In genomic region chr10:14742815-14743214, GRCh38 we compare ENCODE assay signal across 9 cellular contexts. TPM values are rescaled to one million over a fixed set of nuclear protein-coding genes. Genes with fewer than 3 reads are reported as not detected.
A peak's percentile ranks its signal among the peaks of the same experiment; 100 is the strongest.
DNase-seq lines count a peak whose midpoint lies in the region; ATAC-seq and TF ChIP-seq lines count a peak whose summit lies in the region.
"Had no signal": no experiment of that assay in that cellular context is flagged by ENCODE, and none has a peak within 500 bp of the region (broad histone marks: within the 10 kb centered on the region; RNA-seq: fewer than 3 reads in every experiment).

No MANE protein-coding gene starts in this region.

- DNase-seq in MM.1S = no peak
- DNase-seq in right lobe of liver = no peak
- no peak for DNase-seq in activated CD4-positive, alpha-beta memory T cell treated with anti-CD3 and anti-CD28 coated beads for 36 hours
- DNase-seq in WERI-Rb-1 = no peak
- DNase-seq in NCI-H1105 (lab: John Stamatoyannopoulos, UW) = no peak
- DNase-seq: hippocampal formation had no signal

- H3K4me3 ChIP-seq in MM.1S (ENCODE audit: low read length) (no peak overlapping the region), right lobe of liver (no peak overlapping the region), WERI-Rb-1 (ENCODE audit: low read depth, low read length) (no peak overlapping the region)

- no peaks in the 10 kb centered on the region for H4K20me1 ChIP-seq in MM.1S (ENCODE audit: insufficient read depth, low read length)

- ATAC-seq in GM18858 (IDR thresholded peaks at IDR 0.05; ENCODE audit: unreplicated experiment) (peak; percentile 83), GM21723 (IDR thresholded peaks at IDR 0.05; ENCODE audit: unreplicated experiment) (peak; percentile 80), right lobe of liver (peak; percentile 13 to 67 (median 42)), HG03097 (IDR thresholded peaks at IDR 0.05; ENCODE audit: low FRiP score, unreplicated experiment) (no peak)

- WGBS in right lobe of liver (ENCODE audit: insufficient coverage, low coverage, low lambda C conversion rate, missing lambda C conversion rate) = 27% methylated on average over 3 of the region's 3 CpGs

- H3K9me2 ChIP-seq in MM.1S (replicated peaks; ENCODE audit: insufficient read depth, low read length) = no peaks in the 10 kb centered on the region

- H3K4me3 Mint-ChIP-seq in activated CD4-positive, alpha-beta memory T cell treated with anti-CD3 and anti-CD28 coated beads for 36 hours = no peak overlapping the region

- H3K27ac ChIP-seq in MM.1S (ENCODE audit: low read length) (peak overlapping the region; percentile 95), right lobe of liver (no peak overlapping the region), WERI-Rb-1 (no peak overlapping the region)

- POLR2A ChIA-PET in activated CD4-positive, alpha-beta memory T cell treated with anti-CD3 and anti-CD28 coated beads for 36 hours (lab: Charles Lee) = interaction anchor here (1.1 kb wide), 1 partner anchor 8 kb away, joined by 3 read pairs; no protein-coding TSS in a partner anchor

- peaks cover 29% of the 10 kb centered on the region for H3K4me1 ChIP-seq in MM.1S (ENCODE audit: low read length)
- H3K4me1 ChIP-seq in right lobe of liver = peaks cover 0 to 5% (median 2%) of the 10 kb centered on the region in 4 donors

- H3K27me3 ChIP-seq in MM.1S (replicated peaks; ENCODE audit: insufficient read depth, low read length) = no peaks in the 10 kb centered on the region
- no peaks in the 10 kb centered on the region for H3K27me3 ChIP-seq in right lobe of liver
- no peaks in the 10 kb centered on the region for H3K27me3 ChIP-seq in WERI-Rb-1 (ENCODE audit: insufficient read depth, low read depth, severe bottlenecking)

- H3K79me2 ChIP-seq in MM.1S (ENCODE audit: low read length) = no peaks in the 10 kb centered on the region

- TF ChIP-seq CTCF in MM.1S (IDR thresholded peaks at IDR 0.05; ENCODE audit: low read length) (no peak), right lobe of liver (IDR thresholded peaks at IDR 0.05) (no peak), WERI-Rb-1 (IDR thresholded peaks at IDR 0.05; ENCODE audit: low read depth, low read length) (no peak)

- no peak overlapping the region for H3K27ac Mint-ChIP-seq in activated CD4-positive, alpha-beta memory T cell treated with anti-CD3 and anti-CD28 coated beads for 36 hours

- H3F3A ChIP-seq in MM.1S (ENCODE audit: insufficient read depth, low read length) = peaks cover 11% of the 10 kb centered on the region; the same call in 1 of the 2 replicates

- H3K9me3 Mint-ChIP-seq in activated CD4-positive, alpha-beta memory T cell treated with anti-CD3 and anti-CD28 coated beads for 36 hours = peaks cover 5% of the 10 kb centered on the region

- no peaks in the 10 kb centered on the region for H3K9me3 ChIP-seq in MM.1S (replicated peaks; ENCODE audit: insufficient read depth, low read length)
- no peaks in the 10 kb centered on the region for H3K9me3 ChIP-seq in right lobe of liver
- no peaks in the 10 kb centered on the region for H3K9me3 ChIP-seq in WERI-Rb-1 (ENCODE audit: severe bottlenecking)

- CTCF ChIA-PET in activated CD4-positive, alpha-beta memory T cell treated with anti-CD3 and anti-CD28 coated beads for 36 hours (lab: Charles Lee) = no interaction called here

- H3K4me2 ChIP-seq in MM.1S (ENCODE audit: low read depth, low read length) = peak overlapping the region; percentile 30

- intact Hi-C loops in right lobe of liver (cut with DNase I) = no loop called here
- intact Hi-C loops in activated CD4-positive, alpha-beta memory T cell treated with anti-CD3 and anti-CD28 coated beads for 36 hours (cut with micrococcal nuclease) = no loop called here

- H3K4me1 Mint-ChIP-seq in activated CD4-positive, alpha-beta memory T cell treated with anti-CD3 and anti-CD28 coated beads for 36 hours (ENCODE audit: low read depth) = peaks cover 10% of the 10 kb centered on the region

- H3K27me3 Mint-ChIP-seq in activated CD4-positive, alpha-beta memory T cell treated with anti-CD3 and anti-CD28 coated beads for 36 hours = no peaks in the 10 kb centered on the region

- H3K9ac ChIP-seq in MM.1S (ENCODE audit: low read length) = peak overlapping the region; percentile 26; the same call in 1 of the 2 replicates

- H2AFZ ChIP-seq in MM.1S (ENCODE audit: low read length) = no peak overlapping the region

- TF ChIP-seq POLR2A in right lobe of liver (IDR thresholded peaks at IDR 0.05) = no peak

- H3K36me3 Mint-ChIP-seq in activated CD4-positive, alpha-beta memory T cell treated with anti-CD3 and anti-CD28 coated beads for 36 hours = no peaks in the 10 kb centered on the region

- no peaks in the 10 kb centered on the region for H3K36me3 ChIP-seq in MM.1S (replicated peaks; ENCODE audit: insufficient read depth, low read length)
- H3K36me3 ChIP-seq in right lobe of liver = no peaks in the 10 kb centered on the region
- H3K36me3 ChIP-seq in WERI-Rb-1 = no peaks in the 10 kb centered on the region

RNA-seq across cellular contexts. Expression of gene FAM107B, which starts 31.9 kb away (rescaled TPM):
- 100 to 1,000 TPM in 2 of 6 experiments, 10 to 100 TPM in 4; 58.6 to 116 (median 68.7) TPM for total RNA-seq in right lobe of liver
- total RNA-seq in activated CD4-positive, alpha-beta memory T cell treated with anti-CD3 and anti-CD28 coated beads for 36 hours = 100 to 1,000 TPM; 132 to 138 TPM
